In genomic region chr22:38201718-38202436, GRCh38 we compare ENCODE assay signal across 8 cellular contexts. TPM values are rescaled to one million over a fixed set of nuclear protein-coding genes. Genes with fewer than 3 reads are reported as not detected.
DNase-seq lines count a peak whose midpoint lies in the region; ATAC-seq lines count a peak whose summit lies in the region.

Gene MAFF, plus strand, starts transcription at chr22:38201994. Its CDS starts 11,860 bp downstream, at chr22:38213854.

- DNase-seq in AG08396 (ENCODE audit: low spot score), result peak; percentile 97
- peak; percentile 51 for DNase-seq in NCI-H526 treated with DMSO at 0.1 percent for 48 hours (lab: John Stamatoyannopoulos, UW)
- peak; percentile 76 to 80 for DNase-seq in activated CD4-positive, alpha-beta T cell treated with anti-CD3 and anti-CD28 coated beads, Interleukin-2, amount 50 U/mL, for 24 hours (ENCODE audit: low read depth in 1 of 2, low spot score in 1 of 2)
- DNase-seq in dedifferentiated amniotic fluid mesenchymal stem cell (ENCODE audit: extremely low spot score), result peak; percentile 98
- peak; percentile 96 for DNase-seq in left lobe of liver (ENCODE audit: low spot score)
- peak; percentile 93 for DNase-seq in stimulated activated CD4-positive, alpha-beta T cell treated with anti-CD3 and anti-CD28 coated beads, Interleukin-1b, Interleukin-23, amount 100 ng/mL, for 48 hours

- ATAC-seq in GM18907 (IDR thresholded peaks at IDR 0.05; ENCODE audit: unreplicated experiment), result peak; percentile 47
- ATAC-seq in HG03354 (IDR thresholded peaks at IDR 0.05; ENCODE audit: poor library complexity, severe bottlenecking, unreplicated experiment), result peak; percentile 67
- peak; percentile 84 for ATAC-seq in left lobe of liver

RNA-seq across cellular contexts. Expression of gene MAFF, which starts in this region (rescaled TPM):
- total RNA-seq in left lobe of liver, result 2.5 TPM

Comparison
In these comparisons a context has a peak if more than half of its experiments do, and no peak if none do; other contexts are left out.
1. Peak in every context shown above with its lines: DNase-seq and ATAC-seq.